In genomic region chrY:13082748-13083147, GRCh38 we compare ENCODE assay signal across 21 cellular contexts.
A peak's percentile ranks its signal among the peaks of the same experiment; 100 is the strongest.
DNase-seq lines count a peak whose midpoint lies in the region; ATAC-seq, FAIRE-seq and TF ChIP-seq lines count a peak whose summit lies in the region.
"Had no signal": no experiment of that assay in that cellular context is flagged by ENCODE, and none has a peak within 500 bp of the region (broad histone marks: within the 10 kb centered on the region; RNA-seq: fewer than 3 reads in every experiment).

No MANE protein-coding gene starts in this region.

- H3K9me3 ChIP-seq in DND-41 (ENCODE audit: insufficient read depth, low read length, severe bottlenecking): no peaks in the 10 kb centered on the region
- H3K9me3 ChIP-seq in colonic mucosa: no peaks in the 10 kb centered on the region

- no peak for FAIRE-seq in bronchial epithelial cell (lab: Jason Lieb, UNC)
- FAIRE-seq: G401.6, RCC 7860 had no signal

- H4K20me1 ChIP-seq in DND-41 (ENCODE audit: insufficient read depth, low read length): no peaks in the 10 kb centered on the region

- H3K79me2 ChIP-seq in DND-41 (ENCODE audit: insufficient read depth, low read length): no peaks in the 10 kb centered on the region

- H3K4me1 Mint-ChIP-seq in progenitor cell of endocrine pancreas (ENCODE audit: low read depth): no peaks in the 10 kb centered on the region
- H3K4me1 Mint-ChIP-seq: CD4-positive, CD25-positive, alpha-beta regulatory T cell had no signal

- H3K4me1 ChIP-seq in DND-41 (ENCODE audit: insufficient read depth, low read length) (no peaks in the 10 kb centered on the region), colonic mucosa (no peaks in the 10 kb centered on the region)

- H3K36me3 ChIP-seq in DND-41 (ENCODE audit: insufficient read depth, low read length) (no peaks in the 10 kb centered on the region), bronchial epithelial cell (ENCODE audit: control insufficient read depth, insufficient read depth, low read length) (no peaks in the 10 kb centered on the region), colonic mucosa (no peaks in the 10 kb centered on the region)

- intact Hi-C loops in colonic mucosa (cut with DNase I): no loop called here

- peak; percentile 24 for TF ChIP-seq CTCF in DND-41 (IDR thresholded peaks at IDR 0.05; ENCODE audit: borderline replicate concordance, extremely low read depth, low read length, poor library complexity, severe bottlenecking)
- TF ChIP-seq CTCF in GM12874 (IDR thresholded peaks at IDR 0.05; ENCODE audit: insufficient read depth, low read depth, low read length): peak; percentile 41; the same call in 1 of the 2 replicates
- peak; percentile 19 for TF ChIP-seq CTCF in bronchial epithelial cell (IDR thresholded peaks at IDR 0.05; ENCODE audit: insufficient read depth, low read length, severe bottlenecking)
- TF ChIP-seq CTCF in progenitor cell of endocrine pancreas (IDR thresholded peaks at IDR 0.05; ENCODE audit: unreplicated experiment): no peak
- no peak for TF ChIP-seq CTCF in colonic mucosa (IDR thresholded peaks at IDR 0.05)

- no peaks in the 10 kb centered on the region for H3K27me3 Mint-ChIP-seq in progenitor cell of endocrine pancreas
- H3K27me3 Mint-ChIP-seq: CD4-positive, CD25-positive, alpha-beta regulatory T cell had no signal

- H3K4me2 ChIP-seq in DND-41 (ENCODE audit: insufficient read depth, low read length): no peak overlapping the region
- H3K4me2 ChIP-seq: KMS-11 had no signal

- no peak overlapping the region for H3K4me3 Mint-ChIP-seq in progenitor cell of endocrine pancreas (ENCODE audit: low read depth)
- H3K4me3 Mint-ChIP-seq: CD4-positive, CD25-positive, alpha-beta regulatory T cell had no signal

- H2AFZ ChIP-seq in DND-41 (ENCODE audit: low read depth, low read length): no peak overlapping the region

- no peak overlapping the region for H3K27ac Mint-ChIP-seq in progenitor cell of endocrine pancreas
- H3K27ac Mint-ChIP-seq: CD4-positive, CD25-positive, alpha-beta regulatory T cell had no signal

- no peaks in the 10 kb centered on the region for H3K36me3 Mint-ChIP-seq in progenitor cell of endocrine pancreas (ENCODE audit: insufficient read depth)
- H3K36me3 Mint-ChIP-seq: CD4-positive, CD25-positive, alpha-beta regulatory T cell had no signal

- H3K27ac ChIP-seq in DND-41 (ENCODE audit: low read length) (no peak overlapping the region), colonic mucosa (no peak overlapping the region)
- H3K27ac ChIP-seq: KMS-11 had no signal

- H3K27me3 ChIP-seq in DND-41 (ENCODE audit: insufficient read depth, low read length, poor library complexity) (no peaks in the 10 kb centered on the region), bronchial epithelial cell (ENCODE audit: control insufficient read depth, insufficient read depth, low read length) (no peaks in the 10 kb centered on the region), colonic mucosa (no peaks in the 10 kb centered on the region)

- H3K9me3 Mint-ChIP-seq in progenitor cell of endocrine pancreas (ENCODE audit: low read depth): no peaks in the 10 kb centered on the region
- H3K9me3 Mint-ChIP-seq: CD4-positive, CD25-positive, alpha-beta regulatory T cell had no signal

- H3K9ac ChIP-seq in DND-41 (ENCODE audit: low read depth, low read length): no peak overlapping the region
- H3K9ac ChIP-seq in colonic mucosa (ENCODE audit: low read depth in 2 of 2, low read length in 2 of 2): no peak overlapping the region
- H3K9ac ChIP-seq: KMS-11 had no signal

- DNase-seq in DND-41 (no peak), bronchial epithelial cell (ENCODE audit: low read depth) (peak; percentile 9), NOMO-1 treated with DMSO at 0.1 percent for 48 hours (lab: John Stamatoyannopoulos, UW; ENCODE audit: unreplicated experiment) (no peak), progenitor cell of endocrine pancreas (ENCODE audit: low spot score, unreplicated experiment) (no peak), colonic mucosa (no peak)
- DNase-seq: ACHN; Calu3; CD4-positive, CD25-positive, alpha-beta regulatory T cell; DMS79; MM.1S; NCI-H1105 treated with DMSO at 0.1 percent for 48 hours; NCI-H187 treated with DMSO at 0.1 percent for 48 hours; NCI-H2171; NCI-H446 treated with DMSO at 0.1 percent for 48 hours; NCI-H748 treated with DMSO at 0.1 percent for 48 hours; SHP77 had no signal

- H3K4me3 ChIP-seq in DND-41 (ENCODE audit: low read depth in 1 of 2, low read length in 2 of 2): no peak overlapping the region
- no peak overlapping the region for H3K4me3 ChIP-seq in bronchial epithelial cell (ENCODE audit: low read depth, low read length)
- H3K4me3 ChIP-seq in colonic mucosa: no peak overlapping the region

- ATAC-seq in DND-41 (ENCODE audit: insufficient read depth, low read depth) (no peak), HG02884 (IDR thresholded peaks at IDR 0.05; ENCODE audit: unreplicated experiment) (peak; percentile 45)

Comparison
In these comparisons a context has a peak if more than half of its experiments do, and no peak if none do; other contexts are left out.
1. CTCF ChIP-seq: peak in DND-41 (single experiment), GM12874 (single experiment) and bronchial epithelial cell (single experiment); none in progenitor cell of endocrine pancreas (single experiment) and colonic mucosa (single experiment).